Comparison of ENCODE assay signal across 12 cellular contexts in genomic region chr7:28478661-28479060, GRCh38.
"Had no signal": no experiment of that assay in that cellular context is flagged by ENCODE, and none has a peak within 500 bp of the region (broad histone marks: within the 10 kb centered on the region; RNA-seq: fewer than 3 reads in every experiment).

No MANE protein-coding gene starts in this region.

- H3K9me3 ChIP-seq: suprapubic skin had no signal

- DNase-seq: activated CD4-positive, alpha-beta T cell treated with anti-CD3 and anti-CD28 coated beads for 48 hours; activated CD8-positive, alpha-beta memory T cell treated with anti-CD3 and anti-CD28 coated beads, Interleukin-2, amount 50 U/mL, for 48 hours; activated CD8-positive, alpha-beta T cell treated with anti-CD3 and anti-CD28 coated beads, Interleukin-2, amount 10 ng/mL, durations not matched to agents 7 days and 5 days; activated gamma-delta T cell; activated T-cell treated with anti-CD3 and anti-CD28 coated beads, Interleukin-2, amount 50 U/mL, for 72 hours; cortex of kidney; effector CD4-positive, alpha-beta T cell; foreskin melanocyte; kidney glomerular epithelial cell; left ventricle myocardium superior; trophoblast cell had no signal

- H3K36me3 ChIP-seq: suprapubic skin had no signal

- H3K4me3 ChIP-seq: suprapubic skin had no signal

- H3K27ac ChIP-seq: suprapubic skin had no signal
